Comparison of ENCODE assay signal across 17 cellular contexts in the genomic region with DNA sequence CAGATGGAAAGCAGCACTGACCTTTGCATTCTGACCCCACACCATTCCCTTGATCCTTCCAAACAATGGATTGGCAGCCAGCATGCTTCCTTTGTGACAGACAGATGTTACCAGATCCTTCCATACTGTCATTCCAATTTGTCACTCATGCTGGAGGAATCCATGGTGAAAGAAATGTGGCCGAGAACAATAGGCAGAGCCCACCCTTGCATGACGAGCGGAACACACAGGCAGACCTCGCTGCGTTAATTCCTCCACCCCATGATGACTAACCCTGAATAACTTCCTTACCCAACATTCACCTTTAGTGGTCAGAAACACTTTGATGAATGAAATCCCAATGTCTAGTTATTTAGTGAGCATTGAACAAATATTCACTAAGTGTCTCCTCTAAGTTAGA. TPM values are rescaled to one million over a fixed set of nuclear protein-coding genes. Genes with fewer than 3 reads are reported as not detected.
"Had no signal": no experiment of that assay in that cellular context is flagged by ENCODE, and none has a peak within 500 bp of the region (broad histone marks: within the 10 kb centered on the region; RNA-seq: fewer than 3 reads in every experiment).

No MANE protein-coding gene starts in this region.

- H3K4me3 ChIP-seq: gastrocnemius medialis, heart right ventricle, pancreas, transverse colon had no signal

- ATAC-seq: gastrocnemius medialis, heart right ventricle, pancreas had no signal

- H3K27me3 ChIP-seq: brain microvascular endothelial cell, gastrocnemius medialis, pancreas, transverse colon had no signal

- DNase-seq: activated CD4-positive, alpha-beta T cell treated with anti-CD3 and anti-CD28 coated beads, Interleukin-2, amount 50 U/mL, for 1 hour; activated CD8-positive, alpha-beta memory T cell treated with anti-CD3 and anti-CD28 coated beads for 24 hours; activated naive CD4-positive, alpha-beta T cell; activated naive CD8-positive, alpha-beta T cell treated with anti-CD3 and anti-CD28 coated beads, Interleukin-2, amount 10 ng/mL, durations not matched to agents 7 days and 5 days; brain microvascular endothelial cell; cortex of kidney; effector memory CD4-positive, alpha-beta T cell; gastrocnemius medialis; heart right ventricle; naive B cell; pancreas; stimulated activated CD4-positive, alpha-beta T cell treated with anti-CD3 and anti-CD28 coated beads, Interleukin-4, amount 100 ng/mL, for 24 hours; stimulated activated naive CD4-positive, alpha-beta T cell treated with Interleukin-2 at 50 U/mL for 16 hours; substantia nigra; transverse colon had no signal

- H3K27ac ChIP-seq: brain microvascular endothelial cell, gastrocnemius medialis, heart right ventricle, pancreas, transverse colon had no signal

- H3K9me3 ChIP-seq: gastrocnemius medialis, pancreas, transverse colon had no signal

- H3K36me3 ChIP-seq: brain microvascular endothelial cell, gastrocnemius medialis, heart right ventricle, pancreas, transverse colon had no signal

- H3K4me1 ChIP-seq: gastrocnemius medialis, heart right ventricle, pancreas, transverse colon had no signal

RNA-seq across cellular contexts. Expression of gene PDPN, which starts 45.1 kb away (rescaled TPM):
- total RNA-seq: activated naive CD8-positive, alpha-beta T cell treated with anti-CD3 and anti-CD28 coated beads, Interleukin-2, amount 10 ng/mL, durations not matched to agents 7 days and 5 days; activated T-helper 1 cell treated with anti-CD3 and anti-CD28 coated beads, Interleukin-12 subunit alpha, Interleukin-12 subunit beta, Interleukin-2, Interleukin-4 antibody, amounts not matched to agents 30 ng/mL and 10 ng/mL and 1 ng/mL, durations not matched to agents 14 hours and 24 hours and 36 hours; mononuclear cell had no signal
